23 cellular contexts compared by ENCODE assay signal in the genomic region with DNA sequence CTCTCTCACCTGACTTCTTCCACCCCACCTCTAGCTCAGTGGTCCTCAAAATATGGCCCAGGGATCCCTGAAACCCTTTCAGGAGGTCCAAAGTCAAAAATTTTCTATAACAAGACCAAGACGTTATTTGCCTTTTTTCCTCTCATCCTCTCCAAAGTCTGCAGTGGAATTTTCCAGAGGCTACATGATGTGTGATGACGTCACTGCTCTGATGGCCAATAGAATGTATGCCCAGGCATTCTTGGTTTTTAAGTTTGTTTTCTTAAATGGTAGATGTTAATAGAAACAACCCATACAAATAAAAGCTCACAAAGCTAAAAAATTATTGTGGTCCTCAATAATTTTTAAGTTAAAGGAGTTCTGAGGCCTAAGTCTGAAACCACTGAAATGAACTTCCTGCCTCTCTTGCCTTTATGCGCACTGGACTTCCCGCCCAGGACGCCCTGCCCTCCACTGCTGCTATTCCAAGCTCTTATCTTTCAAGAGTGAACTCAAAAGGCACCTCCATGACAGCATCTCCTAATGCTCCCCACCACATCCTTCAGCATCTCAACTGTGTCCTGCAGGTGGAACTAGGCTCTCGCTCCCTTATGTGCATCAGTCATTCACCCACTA. TPM values are rescaled to one million over a fixed set of nuclear protein-coding genes. Genes with fewer than 3 reads are reported as not detected.
"Had no signal": no experiment of that assay in that cellular context is flagged by ENCODE, and none has a peak within 500 bp of the region (broad histone marks: within the 10 kb centered on the region; RNA-seq: fewer than 3 reads in every experiment).

No MANE protein-coding gene starts in this region.

- H3K4me2 ChIP-seq: hepatocyte had no signal

- H3K27me3 Mint-ChIP-seq: activated CD4-positive, alpha-beta T cell treated with anti-CD3 and anti-CD28 coated beads, Interleukin-2, amount 10 ng/mL, durations not matched to agents 24 days and 14 days; activated CD8-positive, alpha-beta memory T cell treated with anti-CD3 and anti-CD28 coated beads, Interleukin-2, amount 10 ng/mL, durations not matched to agents 7 days and 5 days; activated CD8-positive, alpha-beta T cell treated with anti-CD3 and anti-CD28 coated beads for 36 hours; activated naive CD4-positive, alpha-beta T cell treated with anti-CD3 and anti-CD28 coated beads, Interleukin-2, amount 10 ng/mL, durations not matched to agents 7 days and 5 days; activated naive CD8-positive, alpha-beta T cell treated with anti-CD3 and anti-CD28 coated beads, Interleukin-2, amount 50 U/mL, for 24 hours; naive thymus-derived CD8-positive, alpha-beta T cell; stimulated activated naive CD8-positive, alpha-beta T cell treated with anti-CD3 and anti-CD28 coated beads, Interleukin-15, amount 100 ng/mL, for 72 hours had no signal

- H3K9me3 ChIP-seq: prostate gland, tibial nerve had no signal

- H3K4me1 ChIP-seq: foreskin keratinocyte, prostate gland, tibial nerve had no signal

- H3K9me3 Mint-ChIP-seq: activated CD4-positive, alpha-beta T cell treated with anti-CD3 and anti-CD28 coated beads, Interleukin-2, amount 10 ng/mL, durations not matched to agents 24 days and 14 days; activated CD8-positive, alpha-beta T cell treated with anti-CD3 and anti-CD28 coated beads for 36 hours; activated naive CD4-positive, alpha-beta T cell treated with anti-CD3 and anti-CD28 coated beads, Interleukin-2, amount 10 ng/mL, durations not matched to agents 7 days and 5 days; activated naive CD8-positive, alpha-beta T cell treated with anti-CD3 and anti-CD28 coated beads, Interleukin-2, amount 50 U/mL, for 24 hours; immature natural killer cell; mesothelial cell of epicardium; naive thymus-derived CD8-positive, alpha-beta T cell; stimulated activated naive CD8-positive, alpha-beta T cell treated with anti-CD3 and anti-CD28 coated beads, Interleukin-15, amount 100 ng/mL, for 72 hours; T-helper 1 cell treated with Interleukin-12 subunit alpha and Interleukin-12 subunit beta and Interleukin-4 antibody, amounts not matched to agents 30 μg/mL and 1 μg/mL, for 36 hours had no signal

- H3K27ac Mint-ChIP-seq: activated CD4-positive, alpha-beta T cell treated with anti-CD3 and anti-CD28 coated beads, Interleukin-2, amount 10 ng/mL, durations not matched to agents 24 days and 14 days; activated CD8-positive, alpha-beta memory T cell treated with anti-CD3 and anti-CD28 coated beads, Interleukin-2, amount 10 ng/mL, durations not matched to agents 7 days and 5 days; activated CD8-positive, alpha-beta T cell treated with anti-CD3 and anti-CD28 coated beads for 36 hours; activated naive CD4-positive, alpha-beta T cell treated with anti-CD3 and anti-CD28 coated beads, Interleukin-2, amount 10 ng/mL, durations not matched to agents 7 days and 5 days; activated naive CD8-positive, alpha-beta T cell treated with anti-CD3 and anti-CD28 coated beads, Interleukin-2, amount 50 U/mL, for 24 hours; mesothelial cell of epicardium; stimulated activated naive CD8-positive, alpha-beta T cell treated with anti-CD3 and anti-CD28 coated beads, Interleukin-15, amount 100 ng/mL, for 72 hours; T-helper 1 cell treated with Interleukin-12 subunit alpha and Interleukin-12 subunit beta and Interleukin-4 antibody, amounts not matched to agents 30 μg/mL and 1 μg/mL, for 36 hours had no signal

- H3K4me3 Mint-ChIP-seq: activated CD4-positive, alpha-beta T cell treated with anti-CD3 and anti-CD28 coated beads, Interleukin-2, amount 10 ng/mL, durations not matched to agents 24 days and 14 days; activated CD8-positive, alpha-beta memory T cell treated with anti-CD3 and anti-CD28 coated beads, Interleukin-2, amount 10 ng/mL, durations not matched to agents 7 days and 5 days; activated CD8-positive, alpha-beta T cell treated with anti-CD3 and anti-CD28 coated beads for 36 hours; activated naive CD4-positive, alpha-beta T cell treated with anti-CD3 and anti-CD28 coated beads, Interleukin-2, amount 10 ng/mL, durations not matched to agents 7 days and 5 days; activated naive CD8-positive, alpha-beta T cell treated with anti-CD3 and anti-CD28 coated beads, Interleukin-2, amount 50 U/mL, for 24 hours; immature natural killer cell; mesothelial cell of epicardium; naive thymus-derived CD8-positive, alpha-beta T cell; stimulated activated naive CD8-positive, alpha-beta T cell treated with anti-CD3 and anti-CD28 coated beads, Interleukin-15, amount 100 ng/mL, for 72 hours; T-helper 1 cell treated with Interleukin-12 subunit alpha and Interleukin-12 subunit beta and Interleukin-4 antibody, amounts not matched to agents 30 μg/mL and 1 μg/mL, for 36 hours had no signal

- H2AFZ ChIP-seq: hepatocyte had no signal

- H3K27ac ChIP-seq: foreskin keratinocyte, hepatocyte, prostate gland, tibial nerve had no signal

- H3K36me3 ChIP-seq: prostate gland, tibial nerve had no signal

- H3K4me3 ChIP-seq: hepatocyte, prostate gland, tibial nerve had no signal

- ATAC-seq: activated CD8-positive, alpha-beta memory T cell treated with anti-CD3 and anti-CD28 coated beads, Interleukin-2, amount 10 ng/mL, durations not matched to agents 7 days and 5 days; activated CD8-positive, alpha-beta T cell treated with anti-CD3 and anti-CD28 coated beads for 36 hours; activated naive CD8-positive, alpha-beta T cell treated with anti-CD3 and anti-CD28 coated beads, Interleukin-2, amount 50 U/mL, for 24 hours; foreskin keratinocyte; left lobe of liver; naive thymus-derived CD8-positive, alpha-beta T cell; stimulated activated naive CD8-positive, alpha-beta T cell treated with anti-CD3 and anti-CD28 coated beads, Interleukin-15, amount 100 ng/mL, for 72 hours had no signal

- H3K27me3 ChIP-seq: foreskin keratinocyte, hepatocyte, tibial nerve had no signal

- H3K36me3 Mint-ChIP-seq: activated CD8-positive, alpha-beta memory T cell treated with anti-CD3 and anti-CD28 coated beads, Interleukin-2, amount 10 ng/mL, durations not matched to agents 7 days and 5 days; activated naive CD4-positive, alpha-beta T cell treated with anti-CD3 and anti-CD28 coated beads, Interleukin-2, amount 10 ng/mL, durations not matched to agents 7 days and 5 days; mesothelial cell of epicardium had no signal

- DNase-seq: activated CD4-positive, alpha-beta T cell treated with anti-CD3 and anti-CD28 coated beads, Interleukin-2, amount 10 ng/mL, durations not matched to agents 24 days and 14 days; activated CD8-positive, alpha-beta memory T cell treated with anti-CD3 and anti-CD28 coated beads, Interleukin-2, amount 10 ng/mL, durations not matched to agents 7 days and 5 days; activated CD8-positive, alpha-beta T cell treated with anti-CD3 and anti-CD28 coated beads for 36 hours; activated effector memory CD4-positive, alpha-beta T cell treated with anti-CD3 and anti-CD28 coated beads, Interleukin-2, amount 50 U/mL, for 16 hours; activated naive CD4-positive, alpha-beta T cell treated with anti-CD3 and anti-CD28 coated beads, Interleukin-2, amount 10 ng/mL, durations not matched to agents 7 days and 5 days; activated naive CD8-positive, alpha-beta T cell treated with anti-CD3 and anti-CD28 coated beads, Interleukin-2, amount 50 U/mL, for 24 hours; activated T-cell treated with anti-CD3 and anti-CD28 coated beads for 4 hours; foreskin keratinocyte; immature natural killer cell; naive thymus-derived CD8-positive, alpha-beta T cell; stimulated activated CD4-positive, alpha-beta T cell treated with anti-CD3 and anti-CD28 coated beads, Interleukin-12 subunit alpha, Interleukin-12 subunit beta, amount 100 ng/mL, for 4 hours; stimulated activated CD4-positive, alpha-beta T cell treated with anti-CD3 and anti-CD28 coated beads, Interleukin-4, amount 100 ng/mL, for 4 hours; stimulated activated naive CD8-positive, alpha-beta T cell treated with anti-CD3 and anti-CD28 coated beads, Interleukin-15, amount 100 ng/mL, for 72 hours had no signal

RNA-seq across cellular contexts. Expression of gene AANAT, which starts 28.0 kb away (rescaled TPM):
- total RNA-seq: activated CD4-positive, alpha-beta T cell treated with anti-CD3 and anti-CD28 coated beads, Interleukin-2, amount 10 ng/mL, durations not matched to agents 24 days and 14 days; activated CD8-positive, alpha-beta memory T cell treated with anti-CD3 and anti-CD28 coated beads, Interleukin-2, amount 10 ng/mL, durations not matched to agents 7 days and 5 days; foreskin keratinocyte; hepatocyte; kidney epithelial cell; left lobe of liver; lung microvascular endothelial cell; naive thymus-derived CD8-positive, alpha-beta T cell; osteoblast; prostate gland; skeletal muscle tissue; tibial nerve had no signal
